In genomic region chr14:64411001-64411400, GRCh38 we compare ENCODE assay signal across 28 cellular contexts.
"Had no signal": no experiment of that assay in that cellular context is flagged by ENCODE, and none has a peak within 500 bp of the region (broad histone marks: within the 10 kb centered on the region; RNA-seq: fewer than 3 reads in every experiment).

No MANE protein-coding gene starts in this region.

- H3K27ac Mint-ChIP-seq: activated B cell treated with CpG ODN at 0.5 μM for 24 hours; activated naive CD8-positive, alpha-beta T cell; mesothelial cell of epicardium; stimulated activated memory B cell treated with anti-CD40 and anti-IgM and Interleukin-4, amounts not matched to agents 10 μg/mL and 1 μg/mL and 100 μg/mL, for 72 hours; T-cell had no signal

- FAIRE-seq: endothelial cell of umbilical vein, kidney, pancreas had no signal

- DNase-seq: activated B cell treated with CpG ODN at 0.5 μM for 24 hours; activated CD4-positive, alpha-beta T cell treated with anti-CD3 and anti-CD28 coated beads, Interleukin-2, amount 50 U/mL, for 1 hour; activated CD8-positive, alpha-beta memory T cell treated with anti-CD3 and anti-CD28 coated beads, Interleukin-2, amount 50 U/mL, for 48 hours; activated naive CD4-positive, alpha-beta T cell treated with Interleukin-2 at 50 U/mL for 16 hours; activated T-cell treated with anti-CD3 and anti-CD28 coated beads, Interleukin-2, amount 50 U/mL, for 48 hours; cortex of kidney; effector memory CD8-positive, alpha-beta T cell; hippocampal formation; kidney; left colon; naive thymus-derived CD4-positive, alpha-beta T cell; pancreas; stimulated activated CD4-positive, alpha-beta T cell treated with anti-CD3 and anti-CD28 coated beads, Interleukin-1b, Interleukin-23, amount 100 ng/mL, for 48 hours; stimulated activated CD4-positive, alpha-beta T cell treated with anti-CD3 and anti-CD28 coated beads, Interleukin-4, amount 100 ng/mL, for 4 hours; stimulated activated CD8-positive, alpha-beta memory T cell treated with anti-CD3 and anti-CD28 coated beads, Interleukin-4, amount 100 ng/mL, for 48 hours; T-cell had no signal

- H3K27me3 Mint-ChIP-seq: activated B cell treated with CpG ODN at 0.5 μM for 24 hours; activated naive CD8-positive, alpha-beta T cell; brain; effector memory CD8-positive, alpha-beta T cell; naive thymus-derived CD4-positive, alpha-beta T cell; stimulated activated memory B cell treated with anti-CD40 and anti-IgM and Interleukin-4, amounts not matched to agents 10 μg/mL and 1 μg/mL and 100 μg/mL, for 72 hours; T-cell had no signal

- H3K4me2 ChIP-seq: smooth muscle cell had no signal

- H3K4me3 ChIP-seq: ascending aorta, cardiac muscle cell, gastroesophageal sphincter, pancreas, prostate gland, smooth muscle cell, suprapubic skin, tibial nerve had no signal

- H3K9me3 Mint-ChIP-seq: activated B cell treated with CpG ODN at 0.5 μM for 24 hours; brain; effector memory CD8-positive, alpha-beta T cell; mesothelial cell of epicardium; stimulated activated memory B cell treated with anti-CD40 and anti-IgM and Interleukin-4, amounts not matched to agents 10 μg/mL and 1 μg/mL and 100 μg/mL, for 72 hours; T-cell had no signal

- H3K36me3 ChIP-seq: prostate gland had no signal

- H3K4me3 Mint-ChIP-seq: activated B cell treated with CpG ODN at 0.5 μM for 24 hours; activated naive CD8-positive, alpha-beta T cell; brain; effector memory CD8-positive, alpha-beta T cell; mesothelial cell of epicardium; naive thymus-derived CD4-positive, alpha-beta T cell; stimulated activated memory B cell treated with anti-CD40 and anti-IgM and Interleukin-4, amounts not matched to agents 10 μg/mL and 1 μg/mL and 100 μg/mL, for 72 hours had no signal

- H3K9me3 ChIP-seq: ascending aorta, gastroesophageal sphincter, pancreas, prostate gland, suprapubic skin, tibial nerve had no signal

- ATAC-seq: effector memory CD8-positive, alpha-beta T cell; gastroesophageal sphincter; naive thymus-derived CD4-positive, alpha-beta T cell; pancreas; stimulated activated memory B cell treated with anti-CD40 and anti-IgM and Interleukin-4, amounts not matched to agents 10 μg/mL and 1 μg/mL and 100 μg/mL, for 72 hours; T-cell had no signal

- H3K4me1 ChIP-seq: gastroesophageal sphincter, pancreas, prostate gland, suprapubic skin, tibial nerve had no signal

- H3K27ac ChIP-seq: cardiac muscle cell, gastroesophageal sphincter, pancreas, prostate gland, suprapubic skin, tibial nerve had no signal

- H3K27me3 ChIP-seq: ascending aorta, cardiac muscle cell, gastroesophageal sphincter, pancreas, suprapubic skin, tibial nerve had no signal
